11 cellular contexts compared by ENCODE assay signal in the genomic region with DNA sequence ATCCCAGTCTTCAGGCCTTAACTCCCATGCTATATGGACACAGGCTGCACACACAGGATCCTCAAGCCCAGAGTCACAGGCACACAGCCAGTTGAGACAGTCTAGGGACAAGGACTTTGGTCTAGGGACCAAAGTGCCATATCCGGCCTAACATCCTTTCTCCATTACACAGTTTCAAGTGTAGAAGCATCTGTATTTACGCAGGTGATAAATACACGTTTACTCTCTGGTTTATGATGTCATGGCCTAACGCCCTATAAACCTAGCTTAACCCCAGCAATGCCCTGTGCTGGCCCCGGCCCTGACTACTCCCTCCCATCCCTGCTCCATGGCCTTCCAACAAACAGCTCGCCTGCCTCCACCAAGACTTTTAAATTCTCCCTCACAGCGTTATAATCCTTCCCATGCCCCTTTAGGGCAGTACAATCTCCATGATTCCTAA. TPM values are rescaled to one million over a fixed set of nuclear protein-coding genes. Genes with fewer than 3 reads are reported as not detected.
DNase-seq lines count a peak whose midpoint lies in the region; ATAC-seq, FAIRE-seq and TF ChIP-seq lines count a peak whose summit lies in the region.
"Had no signal": no experiment of that assay in that cellular context is flagged by ENCODE, and none has a peak within 500 bp of the region (broad histone marks: within the 10 kb centered on the region; RNA-seq: fewer than 3 reads in every experiment).

No MANE protein-coding gene starts in this region.

- H3K9me3 ChIP-seq in spleen (no peaks in the 10 kb centered on the region), suprapubic skin (no peaks in the 10 kb centered on the region), uterus (no peaks in the 10 kb centered on the region)

- H3K4me3 ChIP-seq in spleen (no peak overlapping the region), suprapubic skin (no peak overlapping the region), uterus (no peak overlapping the region)

- intact Hi-C loops in left colon (cut with DNase I, micrococcal nuclease) (no loop called here), spleen (cut with DNase I; ENCODE audit: low total_unique reads) (no loop called here), uterus (cut with DNase I; ENCODE audit: low total_unique reads) (no loop called here)

- WGBS in spleen, 5 donors: 65 to 74% (median 70%) methylated on average over 7 of the region's 7 CpGs
- WGBS in suprapubic skin: 75% methylated on average over 7 of the region's 7 CpGs

- H3K27me3 ChIP-seq in spleen (replicated peaks in 1 of 7) (peaks cover 0 to 27% (median 0%) of the 10 kb centered on the region in 7 donors), suprapubic skin (no peaks in the 10 kb centered on the region), uterus (no peaks in the 10 kb centered on the region)

- no peak for DNase-seq in HTR-8/SVneo (ENCODE audit: insufficient read length, low spot score)
- peak; percentile 75 to 88 for DNase-seq in SHP77 (lab: John Stamatoyannopoulos, UW)
- DNase-seq in left colon: peak; percentile 49 to 63
- DNase-seq in spleen: peak; percentile 33
- DNase-seq in activated CD8-positive, alpha-beta memory T cell treated with anti-CD3 and anti-CD28 coated beads, Interleukin-2, amount 50 U/mL, for 48 hours: no peak
- no peak for DNase-seq in suprapubic skin (ENCODE audit: low spot score in 2 of 2)
- no peak for DNase-seq in uterus
- DNase-seq: activated T-cell treated with anti-CD3 and anti-CD28 coated beads for 4 hours; aorta; CD8-positive, alpha-beta memory T cell had no signal

- TF ChIP-seq CTCF in spleen (IDR thresholded peaks at IDR 0.05 in 8 of 11, conservative IDR thresholded peaks at IDR 0.05 in 3 of 11) (no peak), suprapubic skin (IDR thresholded peaks at IDR 0.05) (no peak), uterus (IDR thresholded peaks at IDR 0.05) (no peak)

- H3K36me3 ChIP-seq in spleen (no peaks in the 10 kb centered on the region), suprapubic skin (no peaks in the 10 kb centered on the region), uterus (no peaks in the 10 kb centered on the region)

- H3K4me1 ChIP-seq in spleen (peaks cover 11 to 81% (median 46%) of the 10 kb centered on the region in 6 donors), suprapubic skin (peaks cover 70% of the 10 kb centered on the region), uterus (peaks cover 11 to 25% of the 10 kb centered on the region in 2 donors)

- TF ChIP-seq EP300 in suprapubic skin (IDR thresholded peaks at IDR 0.05): no peak

- no peak overlapping the region for H3K27ac ChIP-seq in spleen
- H3K27ac ChIP-seq in suprapubic skin: no peak overlapping the region
- H3K27ac ChIP-seq in uterus: peak overlapping the region in 1 of 2 donors; percentile 17
- H3K27ac ChIP-seq: KMS-11 had no signal

- TF ChIP-seq POLR2A in spleen (IDR thresholded peaks at IDR 0.05): no peak
- no peak for TF ChIP-seq POLR2A in suprapubic skin (IDR thresholded peaks at IDR 0.05)
- no peak for TF ChIP-seq POLR2A in uterus (IDR thresholded peaks at IDR 0.05)

- peak; percentile 76 for ATAC-seq in left colon

- peak; percentile 74 for FAIRE-seq in HTR-8/SVneo (lab: Jason Lieb, UNC)

RNA-seq across cellular contexts. Expression of a gene that starts 17.1 kb away (rescaled TPM):
- total RNA-seq in left colon (10 to 100 TPM; 16.5 to 29.6 TPM), spleen (10 to 100 TPM; 13.2 to 23.5 (median 16.7) TPM), suprapubic skin (10 to 100 TPM in 2 of 4 donors, 1 to 10 TPM in 2; 5.1 to 34.2 (median 12.8) TPM), uterus (10 to 100 TPM in 3 of 4 donors, 1 to 10 TPM in 1; 7.9 to 63.6 (median 18.8) TPM)
- 10 to 100 TPM in 1 of 3 donors, 1 to 10 TPM in 2; 5.4 to 15.7 (median 5.4) TPM for polyA plus RNA-seq in spleen
- polyA plus RNA-seq: CD8-positive, alpha-beta memory T cell had no signal

RNA-seq across cellular contexts. Expression of a gene that starts 50.0 kb away (rescaled TPM):
- total RNA-seq in left colon: 10 to 100 TPM; 38.9 to 53.3 TPM
- total RNA-seq in spleen: 10 to 100 TPM; 43.0 to 59.9 (median 54.2) TPM
- 10 to 100 TPM in 2 of 3 donors, 1 to 10 TPM in 1; 10.0 to 19.1 (median 10.2) TPM for polyA plus RNA-seq in spleen
- 10 to 100 TPM; 45.3 to 76.0 (median 63.7) TPM for total RNA-seq in suprapubic skin
- 100 to 1,000 TPM in 2 of 4 donors, 10 to 100 TPM in 2; 58.8 to 133 (median 110) TPM for total RNA-seq in uterus

Comparison
In these comparisons a context has a peak if more than half of its experiments do, and no peak if none do; other contexts are left out.
1. DNase-seq: peak in SHP77 (2 of 2), left colon (2 of 2) and spleen (single experiment); none in HTR-8/SVneo (single experiment), activated CD8-positive, alpha-beta memory T cell treated with anti-CD3 and anti-CD28 coated beads, Interleukin-2, amount 50 U/mL, for 48 hours (single experiment), suprapubic skin (0 of 2) and uterus (0 of 2).